Comparison of ENCODE assay signal across 8 cellular contexts in genomic region chr3:50214824-50215223, GRCh38. TPM values are rescaled to one million over a fixed set of nuclear protein-coding genes. Genes with fewer than 3 reads are reported as not detected.
"Had no signal": no experiment of that assay in that cellular context is flagged by ENCODE, and none has a peak within 500 bp of the region (broad histone marks: within the 10 kb centered on the region; RNA-seq: fewer than 3 reads in every experiment).

No MANE protein-coding gene starts in this region.

- H3K4me3 ChIP-seq: GM23338, K562 had no signal

- ATAC-seq: GM23338, K562 had no signal

- DNase-seq: H9, HCEC 1CT, IMR-90 had no signal

- H3K27ac ChIP-seq: HL-60 had no signal

RNA-seq across cellular contexts. Expression of gene SLC38A3, which starts 9.8 kb away (rescaled TPM):
- total RNA-seq: HT1080 had no signal

RNA-seq across cellular contexts. Expression of gene GNAT1, which starts 23.4 kb away (rescaled TPM):
- total RNA-seq: GM23338, H1, H9, HT1080, IMR-90, K562 had no signal
- polyA plus RNA-seq: GM23338, IMR-90, K562 had no signal
